In genomic region chr10:58641095-58641531, GRCh38 we compare ENCODE assay signal across 10 cellular contexts.
A peak's percentile ranks its signal among the peaks of the same experiment; 100 is the strongest.
DNase-seq lines count a peak whose midpoint lies in the region; ATAC-seq lines count a peak whose summit lies in the region.
"Had no signal": no experiment of that assay in that cellular context is flagged by ENCODE, and none has a peak within 500 bp of the region (broad histone marks: within the 10 kb centered on the region; RNA-seq: fewer than 3 reads in every experiment).

No MANE protein-coding gene starts in this region.

- no peaks in the 10 kb centered on the region for H3K9me3 ChIP-seq in HAP-1
- H3K9me3 ChIP-seq: adrenal gland had no signal

- H3K27me3 ChIP-seq in HAP-1 (ENCODE audit: low read depth), result no peaks in the 10 kb centered on the region
- H3K27me3 ChIP-seq: adrenal gland had no signal

- H3K4me1 ChIP-seq in HAP-1, result peaks cover 21% of the 10 kb centered on the region

- H3K4me1 Mint-ChIP-seq in activated naive CD8-positive, alpha-beta T cell treated with anti-CD3 and anti-CD28 coated beads for 36 hours, result no peaks in the 10 kb centered on the region
- no peaks in the 10 kb centered on the region for H3K4me1 Mint-ChIP-seq in activated CD4-positive, alpha-beta memory T cell treated with anti-CD3 and anti-CD28 coated beads for 36 hours (ENCODE audit: low read depth)

- no peak overlapping the region for H3K27ac Mint-ChIP-seq in activated naive CD8-positive, alpha-beta T cell treated with anti-CD3 and anti-CD28 coated beads for 36 hours
- H3K27ac Mint-ChIP-seq in activated CD4-positive, alpha-beta memory T cell treated with anti-CD3 and anti-CD28 coated beads for 36 hours, result no peak overlapping the region

- ATAC-seq in HG03469 (IDR thresholded peaks at IDR 0.05; ENCODE audit: unreplicated experiment), result no peak

- DNase-seq in A172 (ENCODE audit: low spot score), result peak; percentile 96
- peak; percentile 39 to 57 for DNase-seq in HAP-1 (ENCODE audit: low spot score in 2 of 2)
- peak; percentile 35 for DNase-seq in SK-N-DZ (ENCODE audit: low spot score)
- DNase-seq in hepatic stellate cell (ENCODE audit: low spot score), result peak; percentile 35
- DNase-seq in activated naive CD8-positive, alpha-beta T cell treated with anti-CD3 and anti-CD28 coated beads for 36 hours, result no peak
- no peak for DNase-seq in NCI-H1048 (lab: John Stamatoyannopoulos, UW)
- no peak for DNase-seq in activated CD4-positive, alpha-beta memory T cell treated with anti-CD3 and anti-CD28 coated beads for 36 hours
- DNase-seq: NCI-H1930 had no signal

- H3K27me3 Mint-ChIP-seq in activated naive CD8-positive, alpha-beta T cell treated with anti-CD3 and anti-CD28 coated beads for 36 hours, result peaks cover 3% of the 10 kb centered on the region
- no peaks in the 10 kb centered on the region for H3K27me3 Mint-ChIP-seq in activated CD4-positive, alpha-beta memory T cell treated with anti-CD3 and anti-CD28 coated beads for 36 hours

- no peak overlapping the region for H3K4me3 Mint-ChIP-seq in activated naive CD8-positive, alpha-beta T cell treated with anti-CD3 and anti-CD28 coated beads for 36 hours
- H3K4me3 Mint-ChIP-seq in activated CD4-positive, alpha-beta memory T cell treated with anti-CD3 and anti-CD28 coated beads for 36 hours, result no peak overlapping the region

- CTCF ChIA-PET in activated CD4-positive, alpha-beta memory T cell treated with anti-CD3 and anti-CD28 coated beads for 36 hours (lab: Charles Lee), result interaction anchor here (0.7 to 0.8 kb wide), 2 partner anchors 318 to 340 kb away, joined by 4 to 5 read pairs; no protein-coding TSS in a partner anchor

- H3K36me3 ChIP-seq in HAP-1 (replicated peaks), result no peaks in the 10 kb centered on the region
- H3K36me3 ChIP-seq: adrenal gland had no signal

- POLR2A ChIA-PET in activated CD4-positive, alpha-beta memory T cell treated with anti-CD3 and anti-CD28 coated beads for 36 hours (lab: Charles Lee), result interaction anchor here (0.6 kb wide), 1 partner anchor 20 kb away, joined by 3 read pairs; no protein-coding TSS in a partner anchor

- intact Hi-C loops in activated CD4-positive, alpha-beta memory T cell treated with anti-CD3 and anti-CD28 coated beads for 36 hours (cut with micrococcal nuclease), result loop anchor here (10.0 kb wide), 1 partner anchor 106 kb away; no protein-coding TSS in a partner anchor

- no peaks in the 10 kb centered on the region for H3K36me3 Mint-ChIP-seq in activated naive CD8-positive, alpha-beta T cell treated with anti-CD3 and anti-CD28 coated beads for 36 hours
- H3K36me3 Mint-ChIP-seq in activated CD4-positive, alpha-beta memory T cell treated with anti-CD3 and anti-CD28 coated beads for 36 hours, result no peaks in the 10 kb centered on the region

- no peak overlapping the region for H3K4me3 ChIP-seq in HAP-1
- H3K4me3 ChIP-seq: adrenal gland had no signal

- no peaks in the 10 kb centered on the region for H3K9me3 Mint-ChIP-seq in activated naive CD8-positive, alpha-beta T cell treated with anti-CD3 and anti-CD28 coated beads for 36 hours
- no peaks in the 10 kb centered on the region for H3K9me3 Mint-ChIP-seq in activated CD4-positive, alpha-beta memory T cell treated with anti-CD3 and anti-CD28 coated beads for 36 hours

- in situ Hi-C loops in HAP-1 (cut with MboI; ENCODE audit: low sequenced_read_pairs), result loop anchor here (25.0 kb wide), 1 partner anchor 229 kb away; no protein-coding TSS in a partner anchor

Comparison
In these comparisons a context has a peak if more than half of its experiments do, and no peak if none do; other contexts are left out.
1. DNase-seq: peak in A172 (single experiment), HAP-1 (2 of 2), SK-N-DZ (single experiment) and hepatic stellate cell (single experiment); none in activated naive CD8-positive, alpha-beta T cell treated with anti-CD3 and anti-CD28 coated beads for 36 hours (single experiment), NCI-H1048 (single experiment) and activated CD4-positive, alpha-beta memory T cell treated with anti-CD3 and anti-CD28 coated beads for 36 hours (single experiment).